ENCODE assay signal across 8 cellular contexts in the genomic region with DNA sequence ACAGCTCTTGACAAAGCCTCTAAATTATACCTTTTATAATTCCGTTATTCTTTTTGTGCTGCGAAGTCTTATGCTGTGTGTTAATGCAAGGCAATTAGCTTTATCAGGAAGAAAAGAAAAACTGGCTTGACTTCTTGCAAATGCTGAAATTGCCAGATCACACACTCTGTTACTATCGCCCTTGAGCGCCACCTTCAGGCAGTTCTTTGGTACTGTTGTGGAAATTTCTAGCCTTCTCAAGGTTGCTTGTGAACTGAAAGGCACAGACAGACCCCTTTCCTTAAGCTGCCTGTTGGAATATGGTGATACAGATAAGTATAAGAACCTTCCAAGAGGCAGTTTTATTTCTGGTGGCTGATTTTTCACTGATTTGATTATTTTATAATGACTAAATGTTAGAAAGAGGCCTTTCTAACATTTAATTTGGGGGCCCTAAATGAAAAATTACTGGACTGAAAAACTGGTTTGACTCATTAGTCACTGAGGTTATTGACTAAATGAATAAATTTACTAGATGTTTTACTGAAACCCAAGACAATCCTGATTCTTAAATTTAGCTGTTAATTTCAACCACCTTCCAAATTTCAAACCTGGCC.
DNase-seq lines count a peak whose midpoint lies in the region; FAIRE-seq and TF ChIP-seq lines count a peak whose summit lies in the region.

No MANE protein-coding gene starts in this region.

- no peaks in the 10 kb centered on the region for H3K27me3 ChIP-seq in tibial nerve

- WGBS in tibial nerve, 2 donors = 22 to 32% methylated on average over 4 of the region's 4 CpGs

- H3K9me3 ChIP-seq in tibial nerve = no peaks in the 10 kb centered on the region

- peak; percentile 68 for FAIRE-seq in GM12891 (lab: Jason Lieb, UNC)

- H3K4me1 ChIP-seq in tibial nerve = peaks cover 0 to 6% (median 0%) of the 10 kb centered on the region in 4 donors

- TF ChIP-seq EP300 in tibial nerve (IDR thresholded peaks at IDR 0.05) = no peak

- TF ChIP-seq POLR2A in GM12891 (IDR thresholded peaks at IDR 0.05; ENCODE audit: low read depth, low read length) (no peak), tibial nerve (IDR thresholded peaks at IDR 0.05) (no peak)

- H3K27ac ChIP-seq in tibial nerve = no peak overlapping the region

- peak; percentile 61 for DNase-seq in A172 (ENCODE audit: low spot score)
- DNase-seq in GM12891 (ENCODE audit: insufficient read length, low spot score) = no peak
- DNase-seq in HT-29 (ENCODE audit: low spot score) = peak; percentile 91
- peak; percentile 69 for DNase-seq in RPMI7951 (ENCODE audit: low read depth)
- DNase-seq in activated T-helper 1 cell treated with anti-CD3 and anti-CD28 coated beads, Interleukin-2, amount 50 U/mL, for 16 hours (ENCODE audit: low read depth in 1 of 2, low spot score in 1 of 2) = peak; percentile 60 to 64
- DNase-seq in fibroblast of the conjunctiva (ENCODE audit: low read depth) = peak; percentile 51
- DNase-seq in occipital lobe (lab: John Stamatoyannopoulos, UW) = peak; percentile 50
- peak; percentile 41 to 71 for DNase-seq in tibial nerve (ENCODE audit: low spot score in 2 of 2)

- peak; percentile 58 to 80 (median 73) for TF ChIP-seq CTCF in tibial nerve (IDR thresholded peaks at IDR 0.05)

- H3K4me3 ChIP-seq in tibial nerve = no peak overlapping the region

- no peaks in the 10 kb centered on the region for H3K36me3 ChIP-seq in tibial nerve

TF ChIP-seq in GM12891, 5 proteins besides CTCF, POLR2A, EP300 and RAD21:
- no peak for TF ChIP-seq POU2F2 (IDR thresholded peaks at IDR 0.05; ENCODE audit: low read depth, low read length)
- no peak for TF ChIP-seq TAF1 (IDR thresholded peaks at IDR 0.05; ENCODE audit: low read depth, low read length)
- no peak for TF ChIP-seq PAX5 (IDR thresholded peaks at IDR 0.05; ENCODE audit: insufficient read depth, low read length, severe bottlenecking)
- TF ChIP-seq POLR2AphosphoS5 (IDR thresholded peaks at IDR 0.05; ENCODE audit: low read depth, low read length) = no peak
- no peak for TF ChIP-seq SPI1 (IDR thresholded peaks at IDR 0.05; ENCODE audit: low read depth, low read length)
